Comparison of ENCODE assay signal across 13 cellular contexts in the genomic region with DNA sequence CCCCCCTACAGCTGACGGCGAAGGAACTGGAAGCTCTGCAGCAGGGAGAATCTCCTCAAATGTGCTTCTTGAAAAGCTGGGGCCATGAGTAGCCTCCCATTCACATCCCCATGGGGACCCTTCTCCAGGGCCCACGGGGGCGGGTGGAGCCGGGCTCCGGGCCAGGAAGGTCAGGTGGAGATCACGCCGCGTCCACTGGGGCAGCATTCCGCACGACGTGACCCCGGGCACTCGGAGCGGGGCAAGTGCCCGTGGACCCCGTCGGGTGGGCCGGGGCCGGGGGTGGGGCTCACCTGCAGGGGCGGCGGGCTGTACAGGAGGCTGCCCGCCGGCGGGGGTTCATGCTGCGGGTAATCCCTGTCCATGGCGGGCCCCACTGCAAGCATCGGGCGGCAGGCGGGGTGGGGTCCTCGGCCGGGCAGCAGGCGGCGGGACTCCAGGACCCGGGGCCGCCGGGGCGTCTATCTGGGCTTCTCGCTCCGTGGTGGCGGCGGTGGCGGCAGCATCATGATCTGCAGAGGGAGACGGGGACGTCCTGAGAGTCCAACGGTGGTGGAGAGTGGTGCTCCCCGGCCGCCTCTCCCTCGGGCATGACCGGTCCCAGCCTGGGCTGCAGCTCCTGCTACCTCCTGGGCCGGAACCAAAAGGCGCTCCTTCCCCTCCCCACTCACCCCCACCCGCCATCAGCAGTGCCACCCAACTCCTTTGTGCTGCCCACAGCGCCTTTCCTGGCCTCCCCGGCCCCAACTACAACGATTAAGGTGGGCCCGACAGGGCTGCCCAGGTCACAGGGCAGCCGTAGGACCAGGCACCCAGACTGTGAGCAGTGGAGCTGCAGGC. TPM values are rescaled to one million over a fixed set of nuclear protein-coding genes. Genes with fewer than 3 reads are reported as not detected.
A peak's percentile ranks its signal among the peaks of the same experiment; 100 is the strongest.
DNase-seq lines count a peak whose midpoint lies in the region; ATAC-seq and TF ChIP-seq lines count a peak whose summit lies in the region.
"Had no signal": no experiment of that assay in that cellular context is flagged by ENCODE, and none has a peak within 500 bp of the region (broad histone marks: within the 10 kb centered on the region; RNA-seq: fewer than 3 reads in every experiment).

No MANE protein-coding gene starts in this region.

- H3K27ac ChIP-seq in IMR-90 (ENCODE audit: insufficient read depth, low read length): peak overlapping the region; percentile 96
- peak overlapping the region; percentile 34 to 95 for H3K27ac ChIP-seq in lung (ENCODE audit: low read depth in 1 of 2, low read length in 1 of 2)
- H3K27ac ChIP-seq in SK-N-SH (ENCODE audit: low read depth in 2 of 2, low read length in 1 of 2): peak overlapping the region in 1 of 2 experiments; percentile 66; a peak in 1 of 4 replicates

- TF ChIP-seq POLR2A in IMR-90 (IDR thresholded peaks at IDR 0.05; ENCODE audit: low read depth, low read length): no peak

- peaks cover 5 to 75% of the 10 kb centered on the region in 2 experiments for H3K79me1 ChIP-seq in IMR-90 (ENCODE audit: low read depth in 1 of 2, low read length in 2 of 2)

- DNase-seq in IMR-90 (no peak), lung (ENCODE audit: low spot score) (no peak), NCI-H1417 treated with DMSO at 0.1 percent for 48 hours (lab: John Stamatoyannopoulos, UW) (no peak), SK-N-SH (no peak)
- no peak for DNase-seq in stimulated activated naive CD8-positive, alpha-beta T cell treated with anti-CD3 and anti-CD28 coated beads, Interleukin-15, Interleukin-2, amounts not matched to agents 100 U/mL and 50 U/mL, for 24 hours
- DNase-seq: immature natural killer cell, NCI-H2081 treated with DMSO at 0.1 percent for 48 hours, T-helper 17 cell had no signal

- H3K4me3 Mint-ChIP-seq in dendritic cell treated with granulocyte-macrophage colony-stimulating factor and Interleukin-4, amounts not matched to agents 40 ng/mL and 50 ng/mL, for 4 days: peak overlapping the region; percentile 75
- no peak overlapping the region for H3K4me3 Mint-ChIP-seq in stimulated activated memory B cell treated with anti-CD40 and anti-IgM and Interleukin-4, amounts not matched to agents 10 μg/mL and 1 μg/mL and 100 μg/mL, for 72 hours
- H3K4me3 Mint-ChIP-seq: activated naive CD8-positive, alpha-beta T cell; immature natural killer cell; T-helper 17 cell had no signal

- peak overlapping the region; percentile 31; the same call in 1 of the 3 replicates for H2BK15ac ChIP-seq in IMR-90 (ENCODE audit: low read depth, low read length)

- peaks cover 47% of the 10 kb centered on the region for H3K36me3 ChIP-seq in IMR-90 (ENCODE audit: control insufficient read depth, insufficient read depth, low read length)
- H3K36me3 ChIP-seq in lung (ENCODE audit: control insufficient read depth in 2 of 2, insufficient read depth in 2 of 2, low read length in 2 of 2): peaks cover 0 to 56% of the 10 kb centered on the region in 2 donors
- peaks cover 0 to 11% of the 10 kb centered on the region in 2 experiments for H3K36me3 ChIP-seq in SK-N-SH (replicated peaks in 1 of 2; ENCODE audit: control insufficient read depth in 1 of 2, insufficient read depth in 2 of 2, low read length in 1 of 2)

- TF ChIP-seq RAD21 in IMR-90 (IDR thresholded peaks at IDR 0.05; ENCODE audit: low read length): no peak
- no peak for TF ChIP-seq RAD21 in SK-N-SH (IDR thresholded peaks at IDR 0.05; ENCODE audit: low read length)

- no peak for TF ChIP-seq EP300 in SK-N-SH (IDR thresholded peaks at IDR 0.05; ENCODE audit: borderline replicate concordance in 1 of 2, low read depth in 1 of 2, low read length in 1 of 2)

- H4K20me1 ChIP-seq in IMR-90 (ENCODE audit: insufficient read depth, low read length): peaks cover 39% of the 10 kb centered on the region
- peaks cover 35% of the 10 kb centered on the region for H4K20me1 ChIP-seq in SK-N-SH (ENCODE audit: insufficient read depth)

- no peaks in the 10 kb centered on the region for H3K9me3 Mint-ChIP-seq in dendritic cell treated with granulocyte-macrophage colony-stimulating factor and Interleukin-4, amounts not matched to agents 40 ng/mL and 50 ng/mL, for 4 days
- H3K9me3 Mint-ChIP-seq in stimulated activated memory B cell treated with anti-CD40 and anti-IgM and Interleukin-4, amounts not matched to agents 10 μg/mL and 1 μg/mL and 100 μg/mL, for 72 hours: no peaks in the 10 kb centered on the region
- H3K9me3 Mint-ChIP-seq: immature natural killer cell had no signal

- ATAC-seq in IMR-90 (ENCODE audit: low read depth): no peak
- peak; percentile 2 for ATAC-seq in lung (ENCODE audit: insufficient read depth, low FRiP score)
- ATAC-seq in stimulated activated memory B cell treated with anti-CD40 and anti-IgM and Interleukin-4, amounts not matched to agents 10 μg/mL and 1 μg/mL and 100 μg/mL, for 72 hours: peak; percentile 32
- no peak for ATAC-seq in stimulated activated naive CD8-positive, alpha-beta T cell treated with anti-CD3 and anti-CD28 coated beads, Interleukin-15, Interleukin-2, amounts not matched to agents 100 U/mL and 50 U/mL, for 24 hours
- no peak for ATAC-seq in GM21723 (IDR thresholded peaks at IDR 0.05; ENCODE audit: unreplicated experiment)
- ATAC-seq: K562, T-helper 17 cell had no signal

- H3K4me2 ChIP-seq in IMR-90 (ENCODE audit: low read depth, low read length): peak overlapping the region; percentile 33; the same call in 1 of the 2 replicates
- no peak overlapping the region for H3K4me2 ChIP-seq in SK-N-SH

- POLR2A ChIA-PET in IMR-90 (lab: Charles Lee; ENCODE audit: unreplicated experiment): no interaction called here
- POLR2A ChIA-PET in SK-N-SH (lab: Yijun Ruan, JAX): no interaction called here

- H3K4me1 ChIP-seq in IMR-90 (ENCODE audit: control insufficient read depth, insufficient read depth, low read length): peaks cover 18% of the 10 kb centered on the region
- peaks cover 0 to 49% of the 10 kb centered on the region in 2 donors for H3K4me1 ChIP-seq in lung (ENCODE audit: control insufficient read depth in 2 of 2, insufficient read depth in 2 of 2, low read length in 2 of 2)
- peaks cover 0 to 17% of the 10 kb centered on the region in 2 experiments; a peak in 1 of 4 replicates for H3K4me1 ChIP-seq in SK-N-SH (ENCODE audit: control insufficient read depth in 1 of 2, insufficient read depth in 2 of 2, low read depth in 1 of 2, low read length in 1 of 2)

- peak overlapping the region; percentile 70 for H2AK5ac ChIP-seq in IMR-90 (ENCODE audit: low read depth, low read length)

- in situ Hi-C loops in IMR-90 (cut with MboI; ENCODE audit: low sequenced_read_pairs): no loop called here

- no peaks in the 10 kb centered on the region for H3F3A ChIP-seq in SK-N-SH (replicated peaks; ENCODE audit: insufficient read depth)

- 99% methylated on average over 36 of the region's 58 CpGs; no CpG with 5 or more reads in 1 of the 2 experiments for WGBS in IMR-90 (ENCODE audit: extremely low coverage in 2 of 2, insufficient read length in 1 of 2), 2 experiments
- 86 to 92% methylated on average over 36 to 58 of the region's 58 CpGs for WGBS in lung, 2 donors
- WGBS in SK-N-SH (ENCODE audit: low lambda C conversion rate): 95% methylated on average over 33 of the region's 58 CpGs

- peak overlapping the region; percentile 60 for H3K9ac ChIP-seq in IMR-90 (ENCODE audit: low read depth, low read length)
- no peak overlapping the region for H3K9ac ChIP-seq in SK-N-SH

- peaks cover 22% of the 10 kb centered on the region; the same call in 1 of the 2 replicates for H3K79me2 ChIP-seq in SK-N-SH (ENCODE audit: insufficient read depth)

- H3K9me3 ChIP-seq in IMR-90 (ENCODE audit: control insufficient read depth, insufficient read depth, low read length): no peaks in the 10 kb centered on the region
- H3K9me3 ChIP-seq in lung (ENCODE audit: control insufficient read depth in 2 of 2, insufficient read depth in 1 of 2, low read length in 1 of 2): no peaks in the 10 kb centered on the region
- H3K9me3 ChIP-seq in SK-N-SH: no peaks in the 10 kb centered on the region

- H3K27me3 ChIP-seq in IMR-90 (ENCODE audit: control insufficient read depth, insufficient read depth, low read length): no peaks in the 10 kb centered on the region
- H3K27me3 ChIP-seq in lung (ENCODE audit: control insufficient read depth, insufficient read depth): no peaks in the 10 kb centered on the region
- H3K27me3 ChIP-seq in SK-N-SH (ENCODE audit: insufficient read depth): no peaks in the 10 kb centered on the region

- no peaks in the 10 kb centered on the region for H3K27me3 Mint-ChIP-seq in dendritic cell treated with granulocyte-macrophage colony-stimulating factor and Interleukin-4, amounts not matched to agents 40 ng/mL and 50 ng/mL, for 4 days
- H3K27me3 Mint-ChIP-seq in stimulated activated memory B cell treated with anti-CD40 and anti-IgM and Interleukin-4, amounts not matched to agents 10 μg/mL and 1 μg/mL and 100 μg/mL, for 72 hours: no peaks in the 10 kb centered on the region
- H3K27me3 Mint-ChIP-seq: activated naive CD8-positive, alpha-beta T cell; T-helper 17 cell had no signal

- peak overlapping the region; percentile 76 for H4K91ac ChIP-seq in IMR-90 (ENCODE audit: insufficient read depth, low read depth, low read length)

- peak overlapping the region; percentile 76 for H2BK5ac ChIP-seq in IMR-90 (ENCODE audit: low read depth, low read length, poor library complexity, severe bottlenecking)

- H2BK120ac ChIP-seq in IMR-90 (ENCODE audit: low read depth, low read length): peak overlapping the region; percentile 86

- no TSS peak for BruUV-seq in IMR-90 (replicated peaks; lab: Mats Ljungman, UMichigan)

- H3K9me2 ChIP-seq in SK-N-SH: no peaks in the 10 kb centered on the region

- H3K9me1 ChIP-seq in IMR-90 (ENCODE audit: insufficient read depth, low read length): no peaks in the 10 kb centered on the region; the same call in 1 of the 2 replicates

- peak overlapping the region; percentile 99 for H2AK9ac ChIP-seq in IMR-90 (replicated peaks; ENCODE audit: low read depth, low read length, poor library complexity)

- H4K8ac ChIP-seq in IMR-90 (ENCODE audit: low read depth in 2 of 2, low read length in 2 of 2): peak overlapping the region; percentile 73 to 82

- peak overlapping the region; percentile 74 for H2AFZ ChIP-seq in IMR-90 (replicated peaks; ENCODE audit: low read length, poor library complexity)
- no peak overlapping the region for H2AFZ ChIP-seq in SK-N-SH (ENCODE audit: low read depth)

- H3K18ac ChIP-seq in IMR-90 (ENCODE audit: low read depth, low read length): peak overlapping the region; percentile 31; the same call in 1 of the 2 replicates

- H3K27ac Mint-ChIP-seq in dendritic cell treated with granulocyte-macrophage colony-stimulating factor and Interleukin-4, amounts not matched to agents 40 ng/mL and 50 ng/mL, for 4 days: peak overlapping the region; percentile 86
- H3K27ac Mint-ChIP-seq in stimulated activated memory B cell treated with anti-CD40 and anti-IgM and Interleukin-4, amounts not matched to agents 10 μg/mL and 1 μg/mL and 100 μg/mL, for 72 hours: no peak overlapping the region
- H3K27ac Mint-ChIP-seq: activated naive CD8-positive, alpha-beta T cell; immature natural killer cell; T-helper 17 cell had no signal

- peaks cover 73% of the 10 kb centered on the region for H3K4me1 Mint-ChIP-seq in dendritic cell treated with granulocyte-macrophage colony-stimulating factor and Interleukin-4, amounts not matched to agents 40 ng/mL and 50 ng/mL, for 4 days (ENCODE audit: low read depth)
- peaks cover 3% of the 10 kb centered on the region for H3K4me1 Mint-ChIP-seq in stimulated activated memory B cell treated with anti-CD40 and anti-IgM and Interleukin-4, amounts not matched to agents 10 μg/mL and 1 μg/mL and 100 μg/mL, for 72 hours
- H3K4me1 Mint-ChIP-seq: immature natural killer cell had no signal

- CTCF ChIA-PET in IMR-90 (lab: Yijun Ruan, JAX): interaction anchor here (1.0 kb wide), 1 partner anchor 41 kb away, joined by 3 read pairs; no protein-coding TSS in a partner anchor
- CTCF ChIA-PET in SK-N-SH (lab: Yijun Ruan, JAX): interaction anchor here (1.1 to 2.2 kb wide), 3 partner anchors 25 to 41 kb away, joined by 3 to 9 read pairs (median 3); no protein-coding TSS in a partner anchor

- peak overlapping the region; percentile 41 for H3K14ac ChIP-seq in IMR-90 (replicated peaks; ENCODE audit: low read depth, low read length)

- dilution Hi-C loops in IMR-90 (cut with HindIII; ENCODE audit: low sequenced_read_pairs, unreplicated experiment): no loop called here

- peak overlapping the region; percentile 95 for H3K4ac ChIP-seq in IMR-90 (ENCODE audit: low read depth, low read length)

- intact Hi-C loops in IMR-90 (cut with micrococcal nuclease): no loop called here
- intact Hi-C loops in dendritic cell treated with granulocyte-macrophage colony-stimulating factor and Interleukin-4, amounts not matched to agents 40 ng/mL and 50 ng/mL, for 4 days (cut with micrococcal nuclease): no loop called here

- H4K5ac ChIP-seq in IMR-90 (ENCODE audit: low read depth, low read length): peak overlapping the region; percentile 53

- H3K23ac ChIP-seq in IMR-90 (ENCODE audit: low read depth, low read length): 0 out of 2 replicates have a peak overlapping the region, but pooled peaks have one; percentile 75

- H3K36me3 Mint-ChIP-seq in dendritic cell treated with granulocyte-macrophage colony-stimulating factor and Interleukin-4, amounts not matched to agents 40 ng/mL and 50 ng/mL, for 4 days (ENCODE audit: low read depth): peaks cover 86% of the 10 kb centered on the region
- peaks cover 20% of the 10 kb centered on the region for H3K36me3 Mint-ChIP-seq in stimulated activated memory B cell treated with anti-CD40 and anti-IgM and Interleukin-4, amounts not matched to agents 10 μg/mL and 1 μg/mL and 100 μg/mL, for 72 hours
- H3K36me3 Mint-ChIP-seq: activated naive CD8-positive, alpha-beta T cell; immature natural killer cell had no signal

- H3K4me3 ChIP-seq in IMR-90 (ENCODE audit: insufficient read depth, low read depth, low read length): no peak overlapping the region
- peak overlapping the region; percentile 26 for H3K4me3 ChIP-seq in lung
- no peak overlapping the region for H3K4me3 ChIP-seq in SK-N-SH (ENCODE audit: low read depth in 2 of 2, low read length in 1 of 2)
- H3K4me3 ChIP-seq: K562 had no signal

- no peak for TF ChIP-seq CTCF in IMR-90 (conservative IDR thresholded peaks at IDR 0.05; ENCODE audit: low read depth, low read length)
- TF ChIP-seq CTCF in lung (IDR thresholded peaks at IDR 0.05; ENCODE audit: control extremely low read depth, extremely low read depth): no peak
- TF ChIP-seq CTCF in SK-N-SH (IDR thresholded peaks at IDR 0.05): no peak

- peak overlapping the region; percentile 74 for H2BK20ac ChIP-seq in IMR-90 (ENCODE audit: low read depth, low read length)

- no peak overlapping the region; the same call in 1 of the 2 replicates for H3K56ac ChIP-seq in IMR-90 (ENCODE audit: extremely low read depth, insufficient read depth, low read length)

RNA-seq across cellular contexts. Expression of a gene that starts 20.0 kb away (rescaled TPM):
- 13.4 and 13.6 TPM in 2 replicates for total RNA-seq in IMR-90 (2012; rRNA removed)
- polyA plus RNA-seq in IMR-90 (2012; rRNA removed): 40.4 and 40.5 TPM in 2 replicates
- polyA plus RNA-seq in IMR-90 (2012; cell fraction: cytosol; rRNA removed): 16.4 and 33.2 TPM in 2 replicates
- 123 and 292 TPM in 2 replicates for polyA plus RNA-seq in IMR-90 (2012; cell fraction: nucleus; rRNA removed; ENCODE audit: low replicate concordance)
- 100 to 1,000 TPM in 1 of 2 donors, 10 to 100 TPM in 1; 45.6 to 128 TPM for total RNA-seq in lung
- 100 to 1,000 TPM in 1 of 2 donors, 10 to 100 TPM in 1; 63.3 to 155 TPM for polyA plus RNA-seq in lung
- polyA plus RNA-seq in SK-N-SH (2012; rRNA removed): 15.7 and 18.3 TPM in 2 replicates
- 4.5 and 9.3 TPM in 2 replicates for polyA plus RNA-seq in SK-N-SH (2012; cell fraction: cytosol; rRNA removed)
- polyA plus RNA-seq in SK-N-SH (2012; cell fraction: nucleus; rRNA removed): 69.0 and 70.1 TPM in 2 replicates

RNA-seq across cellular contexts. Expression of a gene that starts 50.3 kb away (rescaled TPM):
- total RNA-seq in IMR-90 (2012; rRNA removed) (357 and 415 TPM in 2 replicates), lung (100 to 1,000 TPM in 1 of 2 donors, 10 to 100 TPM in 1; 91.6 to 365 TPM)
- polyA plus RNA-seq in IMR-90 (2012; rRNA removed) (1,083 and 1,136 TPM in 2 replicates), lung (1,000 to 10,000 TPM in 1 of 2 donors, 100 to 1,000 TPM in 1; 566 to 1,031 TPM), SK-N-SH (2012; rRNA removed) (566 and 925 TPM in 2 replicates)
- 2,056 and 2,058 TPM in 2 replicates for polyA plus RNA-seq in IMR-90 (2012; cell fraction: cytosol; rRNA removed)
- 1,128 and 1,215 TPM in 2 replicates for polyA plus RNA-seq in IMR-90 (2012; cell fraction: nucleus; rRNA removed; ENCODE audit: low replicate concordance)
- 591 and 700 TPM in 2 replicates for polyA plus RNA-seq in SK-N-SH (2012; cell fraction: cytosol; rRNA removed)
- 511 and 671 TPM in 2 replicates for polyA plus RNA-seq in SK-N-SH (2012; cell fraction: nucleus; rRNA removed)

RNA-seq across cellular contexts. Expression of a gene that starts 51.5 kb away (rescaled TPM):
- total RNA-seq in IMR-90 (2012; rRNA removed) (39.3 and 45.0 TPM in 2 replicates), lung (10 to 100 TPM; 51.0 to 58.3 TPM)
- polyA plus RNA-seq in IMR-90 (2012; rRNA removed) (40.9 and 42.8 TPM in 2 replicates), lung (10 to 100 TPM; 43.1 to 59.8 TPM), SK-N-SH (2012; rRNA removed) (53.5 and 55.5 TPM in 2 replicates)
- 35.6 and 50.4 TPM in 2 replicates for polyA plus RNA-seq in IMR-90 (2012; cell fraction: cytosol; rRNA removed)
- 146 and 257 TPM in 2 replicates for polyA plus RNA-seq in IMR-90 (2012; cell fraction: nucleus; rRNA removed; ENCODE audit: low replicate concordance)
- 27.7 and 37.8 TPM in 2 replicates for polyA plus RNA-seq in SK-N-SH (2012; cell fraction: cytosol; rRNA removed)
- 173 and 201 TPM in 2 replicates for polyA plus RNA-seq in SK-N-SH (2012; cell fraction: nucleus; rRNA removed)

RNA-seq across cellular contexts. Expression of a gene that starts 58.9 kb away (rescaled TPM):
- total RNA-seq in IMR-90 (2012; rRNA removed) (195 and 294 TPM in 2 replicates), lung (100 to 1,000 TPM in 1 of 2 donors, 10 to 100 TPM in 1; 78.4 to 188 TPM)
- polyA plus RNA-seq in IMR-90 (2012; rRNA removed) (391 and 449 TPM in 2 replicates), lung (100 to 1,000 TPM; 120 to 196 TPM), SK-N-SH (2012; rRNA removed) (238 and 283 TPM in 2 replicates)
- polyA plus RNA-seq in IMR-90 (2012; cell fraction: cytosol; rRNA removed): 408 and 821 TPM in 2 replicates
- polyA plus RNA-seq in IMR-90 (2012; cell fraction: nucleus; rRNA removed; ENCODE audit: low replicate concordance): 242 and 436 TPM in 2 replicates
- 143 and 208 TPM in 2 replicates for polyA plus RNA-seq in SK-N-SH (2012; cell fraction: cytosol; rRNA removed)
- polyA plus RNA-seq in SK-N-SH (2012; cell fraction: nucleus; rRNA removed): 134 and 138 TPM in 2 replicates

Comparison
In these comparisons a context has a peak if more than half of its experiments do, and no peak if none do; other contexts are left out.
1. ATAC-seq: peak in lung (single experiment) and stimulated activated memory B cell treated with anti-CD40 and anti-IgM and Interleukin-4, amounts not matched to agents 10 μg/mL and 1 μg/mL and 100 μg/mL, for 72 hours (single experiment); none in IMR-90 (single experiment), stimulated activated naive CD8-positive, alpha-beta T cell treated with anti-CD3 and anti-CD28 coated beads, Interleukin-15, Interleukin-2, amounts not matched to agents 100 U/mL and 50 U/mL, for 24 hours (single experiment) and GM21723 (single experiment).